In genomic region chr11:15136166-15136565, GRCh38 we compare ENCODE assay signal across 1 cellular context.
TF ChIP-seq lines count a peak whose summit lies in the region.

No MANE protein-coding gene starts in this region.

TF ChIP-seq in SK-N-SH, 30 proteins besides CTCF, POLR2A, EP300 and RAD21 (continued from another document):
- TF ChIP-seq REST (IDR thresholded peaks at IDR 0.05; ENCODE audit: low read depth, low read length) (no peak), FOSL2 (IDR thresholded peaks at IDR 0.05; ENCODE audit: borderline replicate concordance, low read depth) (no peak), USF2 (IDR thresholded peaks at IDR 0.05; ENCODE audit: borderline replicate concordance, low read depth, low read length) (no peak), POLR2AphosphoS5 (IDR thresholded peaks at IDR 0.05; ENCODE audit: low read depth, low read length) (no peak), MXI1 (IDR thresholded peaks at IDR 0.05; ENCODE audit: low read depth, low read length) (no peak), RFX5 (IDR thresholded peaks at IDR 0.05; ENCODE audit: low read length) (no peak), SIN3A (IDR thresholded peaks at IDR 0.05; ENCODE audit: borderline replicate concordance, low read depth, low read length) (no peak), TEAD4 (IDR thresholded peaks at IDR 0.05; ENCODE audit: borderline replicate concordance, insufficient read depth) (no peak), TCF12 (IDR thresholded peaks at IDR 0.05) (no peak), SMC3 (IDR thresholded peaks at IDR 0.05; ENCODE audit: low read depth, low read length) (no peak), RXRA (IDR thresholded peaks at IDR 0.05; ENCODE audit: borderline replicate concordance, low read depth) (no peak), GATA2 (CRISPR knock-in tag; IDR thresholded peaks at IDR 0.05) (no peak), NRF1 (IDR thresholded peaks at IDR 0.05; ENCODE audit: low read depth, low read length) (no peak)
